ENCODE assay signal across 8 cellular contexts in the genomic region with DNA sequence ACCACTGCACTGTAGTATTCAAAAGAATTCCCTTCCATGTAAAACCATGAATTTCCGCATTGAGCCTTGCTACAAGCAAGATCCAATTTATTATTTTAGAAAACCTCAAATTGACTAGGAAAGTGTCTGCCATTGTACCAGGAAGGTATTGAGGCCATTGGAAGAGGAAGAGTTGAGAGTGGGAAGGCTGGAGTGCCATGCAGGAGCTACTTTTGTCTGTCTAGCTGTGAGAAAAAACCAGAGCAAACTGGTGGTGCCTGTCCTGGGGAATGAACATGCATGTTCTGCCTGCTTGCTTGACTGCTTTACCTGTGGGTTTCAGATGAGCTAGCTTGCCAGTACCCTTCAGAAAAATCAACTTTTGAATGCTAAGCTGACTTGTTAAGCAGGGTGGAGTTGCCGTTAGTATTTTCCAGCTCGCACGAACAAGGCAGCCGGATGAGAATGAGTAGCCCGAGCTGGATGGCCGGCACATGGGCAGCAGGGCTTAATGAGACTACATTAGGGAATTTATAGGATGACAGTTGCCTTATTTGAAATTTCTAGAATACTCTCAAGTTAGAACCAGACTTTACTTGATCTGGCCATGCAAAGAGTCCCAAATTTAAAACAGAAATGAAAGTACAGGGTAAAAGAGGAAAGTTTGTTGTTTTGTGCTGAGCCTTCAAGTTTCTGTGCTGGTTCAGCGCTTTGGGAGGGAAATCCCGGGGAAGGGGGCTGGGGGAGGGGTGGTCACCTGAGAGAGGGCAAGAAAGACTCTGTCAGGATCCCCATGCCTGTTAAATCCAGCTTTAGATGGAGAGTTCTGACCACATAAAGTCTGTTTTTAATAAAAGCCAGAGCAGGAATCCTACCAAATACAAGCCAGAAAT. TPM values are rescaled to one million over a fixed set of nuclear protein-coding genes. Genes with fewer than 3 reads are reported as not detected.
DNase-seq lines count a peak whose midpoint lies in the region; ATAC-seq and TF ChIP-seq lines count a peak whose summit lies in the region.

No MANE protein-coding gene starts in this region.

- H3K79me2 ChIP-seq in ACC112 (ENCODE audit: control insufficient read depth, insufficient read depth, low read length, unreplicated experiment) (no peaks in the 10 kb centered on the region), fibroblast of lung (ENCODE audit: control insufficient read depth, insufficient read depth, low read length) (no peaks in the 10 kb centered on the region)

- ATAC-seq in GM19351 (IDR thresholded peaks at IDR 0.05; ENCODE audit: unreplicated experiment) (peak; percentile 61), HG03432 (IDR thresholded peaks at IDR 0.05; ENCODE audit: unreplicated experiment) (peak; percentile 67)

- H3K4me3 ChIP-seq in ACC112 (ENCODE audit: low read depth, low read length), result peak overlapping the region; percentile 69
- peak overlapping the region in 1 of 4 experiments; percentile 12 for H3K4me3 ChIP-seq in fibroblast of lung (replicated peaks in 1 of 4; ENCODE audit: control extremely low read depth in 1 of 4, insufficient read depth in 1 of 4, low read depth in 3 of 4, low read length in 4 of 4)
- H3K4me3 ChIP-seq in skeletal muscle satellite cell (ENCODE audit: low read length), result peak overlapping the region; percentile 11

- H2AFZ ChIP-seq in ACC112 (ENCODE audit: low read length, unreplicated experiment) (peak overlapping the region; percentile 99), fibroblast of lung (ENCODE audit: low read length) (peak overlapping the region; percentile 37)

- DNase-seq in fibroblast of lung (ENCODE audit: low read depth in 2 of 2) (no peak), DMS53 treated with DMSO at 0.1 percent for 48 hours (lab: John Stamatoyannopoulos, UW; ENCODE audit: unreplicated experiment) (no peak)
- no peak for DNase-seq in activated CD4-positive, alpha-beta T cell treated with anti-CD3 and anti-CD28 coated beads for 4 hours
- no peak for DNase-seq in activated T-cell treated with anti-CD3 and anti-CD28 coated beads, Interleukin-2, amount 50 U/mL, for 1 hour

- H3K27me3 ChIP-seq in ACC112 (ENCODE audit: insufficient read depth, low read length) (no peaks in the 10 kb centered on the region), fibroblast of lung (ENCODE audit: control insufficient read depth, insufficient read depth, low read length) (no peaks in the 10 kb centered on the region), skeletal muscle satellite cell (ENCODE audit: control insufficient read depth, insufficient read depth, low read length) (no peaks in the 10 kb centered on the region)

- H3K4me1 ChIP-seq in ACC112 (ENCODE audit: control insufficient read depth, insufficient read depth, low read length, unreplicated experiment) (peaks cover 26% of the 10 kb centered on the region), fibroblast of lung (ENCODE audit: control insufficient read depth, extremely low read depth, insufficient read depth, low read length) (no peaks in the 10 kb centered on the region), skeletal muscle satellite cell (ENCODE audit: control insufficient read depth, insufficient read depth, low read length) (peaks cover 25% of the 10 kb centered on the region)

- no peak for TF ChIP-seq CTCF in fibroblast of lung (conservative IDR thresholded peaks at IDR 0.05 in 1 of 2, IDR thresholded peaks at IDR 0.05 in 1 of 2; ENCODE audit: low read depth in 1 of 2, low read length in 2 of 2)

- H3K4me2 ChIP-seq in fibroblast of lung (ENCODE audit: extremely low read depth, insufficient read depth, low read length) (peak overlapping the region; percentile 54), skeletal muscle satellite cell (ENCODE audit: low read length) (peak overlapping the region; percentile 60)

- H3K36me3 ChIP-seq in ACC112 (ENCODE audit: insufficient read depth, low read length), result no peaks in the 10 kb centered on the region
- H3K36me3 ChIP-seq in fibroblast of lung (ENCODE audit: control insufficient read depth, insufficient read depth, low read length), result no peaks in the 10 kb centered on the region
- no peaks in the 10 kb centered on the region for H3K36me3 ChIP-seq in skeletal muscle satellite cell (ENCODE audit: insufficient read depth, low read length)

- H3K27ac ChIP-seq in ACC112 (ENCODE audit: low read depth, low read length) (no peak overlapping the region), fibroblast of lung (ENCODE audit: insufficient read depth, low read length) (no peak overlapping the region)

- H3K9ac ChIP-seq in fibroblast of lung (ENCODE audit: insufficient read depth, low read length), result no peak overlapping the region
- H3K9ac ChIP-seq in skeletal muscle satellite cell (ENCODE audit: low read depth, low read length), result peak overlapping the region; percentile 10

- H4K20me1 ChIP-seq in fibroblast of lung (ENCODE audit: control insufficient read depth, extremely low read depth, insufficient read depth, low read length), result no peaks in the 10 kb centered on the region

- no peaks in the 10 kb centered on the region for H3K9me3 ChIP-seq in fibroblast of lung (ENCODE audit: control insufficient read depth, insufficient read depth, low read depth, low read length)
- no peaks in the 10 kb centered on the region for H3K9me3 ChIP-seq in skeletal muscle satellite cell (replicated peaks; ENCODE audit: low read length)

RNA-seq across cellular contexts. Expression of a gene that starts 29.6 kb away (rescaled TPM):
- not detected in 2 replicates for total RNA-seq in fibroblast of lung
- polyA plus RNA-seq in fibroblast of lung, result not detected in 2 replicates
- not detected in 2 replicates for polyA plus RNA-seq in fibroblast of lung (2012)
- not detected in 2 replicates for polyA minus RNA-seq in fibroblast of lung (ENCODE audit: low replicate concordance)
- total RNA-seq in skeletal muscle satellite cell (2012; rRNA removed), result not detected in 2 replicates

RNA-seq across cellular contexts. Expression of a gene that starts 53.0 kb away (rescaled TPM):
- total RNA-seq in fibroblast of lung, result 16.4 and 20.3 TPM in 2 replicates
- polyA plus RNA-seq in fibroblast of lung, result 21.7 and 28.9 TPM in 2 replicates
- polyA plus RNA-seq in fibroblast of lung (2012), result 17.1 and 17.7 TPM in 2 replicates
- 13.2 and 15.7 TPM in 2 replicates for polyA minus RNA-seq in fibroblast of lung (ENCODE audit: low replicate concordance)
- 10.6 and 15.1 TPM in 2 replicates for total RNA-seq in skeletal muscle satellite cell (2012; rRNA removed)
